Comparison of ENCODE assay signal across 9 cellular contexts in genomic region chr2:10331702-10332401, GRCh38. TPM values are rescaled to one million over a fixed set of nuclear protein-coding genes. Genes with fewer than 3 reads are reported as not detected.
A peak's percentile ranks its signal among the peaks of the same experiment; 100 is the strongest.
DNase-seq lines count a peak whose midpoint lies in the region; ATAC-seq lines count a peak whose summit lies in the region.
"Had no signal": no experiment of that assay in that cellular context is flagged by ENCODE, and none has a peak within 500 bp of the region (broad histone marks: within the 10 kb centered on the region; RNA-seq: fewer than 3 reads in every experiment).

No MANE protein-coding gene starts in this region.

- no peak overlapping the region for H3K4me3 ChIP-seq in H7 (ENCODE audit: insufficient read depth, low read depth, low read length)
- H3K4me3 ChIP-seq: SJSA1 had no signal

- H3K36me3 ChIP-seq in H7 (replicated peaks; ENCODE audit: control insufficient read depth, insufficient read depth, low read length): no peaks in the 10 kb centered on the region

- intact Hi-C loops in posterior vena cava (cut with DNase I): loop anchor here in 1 of 2 donors (1.0 kb wide), 1 partner anchor 38 kb away; no protein-coding TSS in a partner anchor

- H3K27me3 ChIP-seq in H7 (ENCODE audit: control insufficient read depth, insufficient read depth, low read length): no peaks in the 10 kb centered on the region
- H3K27me3 ChIP-seq: SJSA1 had no signal

- peak; percentile 84 for ATAC-seq in HG03442 (IDR thresholded peaks at IDR 0.05; ENCODE audit: unreplicated experiment)

- DNase-seq in DMS 273 (lab: John Stamatoyannopoulos, UW; ENCODE audit: unreplicated experiment): peak; percentile 73
- DNase-seq in DMS 273 treated with DMSO at 0.1 percent for 48 hours (lab: John Stamatoyannopoulos, UW): no peak
- DNase-seq in T-helper 1 cell: peak in 4 of 5 donors; percentile 18 to 58 (median 37)
- peak; percentile 53 for DNase-seq in central memory CD4-positive, alpha-beta T cell
- peak; percentile 66 for DNase-seq in posterior vena cava (ENCODE audit: low spot score)
- DNase-seq in dedifferentiated amniotic fluid mesenchymal stem cell (ENCODE audit: extremely low spot score): no peak
- DNase-seq in H7: no peak

RNA-seq across cellular contexts. Expression of gene HPCAL1, which starts 29.1 kb away (rescaled TPM):
- 10 to 100 TPM; 21.6 to 26.0 TPM for total RNA-seq in posterior vena cava
- total RNA-seq in H7 (2014; rRNA removed; shearing (Covaris generic)): 21.8 and 22.0 TPM in 2 replicates

Comparison
In these comparisons a context has a peak if more than half of its experiments do, and no peak if none do; other contexts are left out.
1. DNase-seq: peak in DMS 273 (single experiment), T-helper 1 cell (4 of 5), central memory CD4-positive, alpha-beta T cell (single experiment) and posterior vena cava (single experiment); none in DMS 273 treated with DMSO at 0.1 percent for 48 hours (single experiment), dedifferentiated amniotic fluid mesenchymal stem cell (single experiment) and H7 (single experiment).